17 cellular contexts compared by ENCODE assay signal in genomic region chr2:141714486-141714885, GRCh38.
DNase-seq lines count a peak whose midpoint lies in the region; ATAC-seq, FAIRE-seq and TF ChIP-seq lines count a peak whose summit lies in the region.
"Had no signal": no experiment of that assay in that cellular context is flagged by ENCODE, and none has a peak within 500 bp of the region (broad histone marks: within the 10 kb centered on the region; RNA-seq: fewer than 3 reads in every experiment).

No MANE protein-coding gene starts in this region.

- H3K4me3 ChIP-seq in DND-41 (ENCODE audit: low read depth in 1 of 2, low read length in 2 of 2) (no peak overlapping the region), fibroblast of lung (replicated peaks in 1 of 4; ENCODE audit: control extremely low read depth in 1 of 4, insufficient read depth in 1 of 4, low read depth in 3 of 4, low read length in 4 of 4) (no peak overlapping the region), HAP-1 (no peak overlapping the region), small intestine (ENCODE audit: low read depth in 1 of 2, low read length in 2 of 2) (no peak overlapping the region)
- H3K4me3 ChIP-seq: GM12878 had no signal

- in situ Hi-C loops in HAP-1 (cut with MboI; ENCODE audit: low sequenced_read_pairs) = no loop called here

- H3K9me3 ChIP-seq in DND-41 (ENCODE audit: insufficient read depth, low read length, severe bottlenecking) (no peaks in the 10 kb centered on the region), fibroblast of lung (ENCODE audit: control insufficient read depth, insufficient read depth, low read depth, low read length) (no peaks in the 10 kb centered on the region), HAP-1 (no peaks in the 10 kb centered on the region), small intestine (ENCODE audit: control insufficient read depth, low read depth) (no peaks in the 10 kb centered on the region)

- H3K27ac ChIP-seq in DND-41 (ENCODE audit: low read length) (peak overlapping the region; percentile 27; the same call in 1 of the 2 replicates), fibroblast of lung (ENCODE audit: insufficient read depth, low read length) (no peak overlapping the region), small intestine (ENCODE audit: low read depth in 1 of 2, low read length in 1 of 2) (no peak overlapping the region)
- H3K27ac ChIP-seq: 22Rv1 had no signal

- H3K4me2 ChIP-seq in DND-41 (ENCODE audit: insufficient read depth, low read length) (no peak overlapping the region), fibroblast of lung (ENCODE audit: extremely low read depth, insufficient read depth, low read length) (no peak overlapping the region)

- no peak for FAIRE-seq in small intestine (lab: Jason Lieb, UNC)
- FAIRE-seq: GM12878, GM18507, GM19239 had no signal

- DNase-seq in DND-41 (no peak), fibroblast of lung (ENCODE audit: low read depth in 2 of 2) (peak; percentile 6 to 12), midbrain (lab: John Stamatoyannopoulos, UW) (peak; percentile 22), putamen (ENCODE audit: low spot score) (peak; percentile 9), HAP-1 (ENCODE audit: low spot score in 2 of 2) (no peak), small intestine (no peak), mesenteric fat pad (ENCODE audit: low spot score) (no peak)
- DNase-seq: CD8-positive, alpha-beta T cell; COR-L47; DMS 273 treated with DMSO at 0.1 percent for 48 hours; GOT3; H9 had no signal

- no peaks in the 10 kb centered on the region for H4K20me1 ChIP-seq in DND-41 (ENCODE audit: insufficient read depth, low read length)
- no peaks in the 10 kb centered on the region for H4K20me1 ChIP-seq in fibroblast of lung (ENCODE audit: control insufficient read depth, extremely low read depth, insufficient read depth, low read length)

- H3K36me3 ChIP-seq in DND-41 (ENCODE audit: insufficient read depth, low read length) (no peaks in the 10 kb centered on the region), fibroblast of lung (ENCODE audit: control insufficient read depth, insufficient read depth, low read length) (no peaks in the 10 kb centered on the region), HAP-1 (replicated peaks) (no peaks in the 10 kb centered on the region), small intestine (ENCODE audit: control insufficient read depth in 2 of 2, insufficient read depth in 2 of 2, low read length in 2 of 2) (no peaks in the 10 kb centered on the region)

- TF ChIP-seq CTCF in DND-41 (IDR thresholded peaks at IDR 0.05; ENCODE audit: borderline replicate concordance, extremely low read depth, low read length, poor library complexity, severe bottlenecking) (no peak), fibroblast of lung (conservative IDR thresholded peaks at IDR 0.05 in 1 of 2, IDR thresholded peaks at IDR 0.05 in 1 of 2; ENCODE audit: low read depth in 1 of 2, low read length in 2 of 2) (no peak)

- H3K4me1 ChIP-seq in DND-41 (ENCODE audit: insufficient read depth, low read length) (peaks cover 13% of the 10 kb centered on the region), fibroblast of lung (ENCODE audit: control insufficient read depth, extremely low read depth, insufficient read depth, low read length) (no peaks in the 10 kb centered on the region), HAP-1 (no peaks in the 10 kb centered on the region), small intestine (ENCODE audit: control insufficient read depth in 2 of 2, insufficient read depth in 1 of 2, low read depth in 1 of 2, low read length in 1 of 2) (no peaks in the 10 kb centered on the region)

- 56 to 67% (median 65%) methylated on average over 1 of the region's 1 CpG for WGBS in small intestine, 3 donors

- no peaks in the 10 kb centered on the region for H3K79me2 ChIP-seq in DND-41 (ENCODE audit: insufficient read depth, low read length)
- H3K79me2 ChIP-seq in fibroblast of lung (ENCODE audit: control insufficient read depth, insufficient read depth, low read length) = no peaks in the 10 kb centered on the region

- H3K9ac ChIP-seq in DND-41 (ENCODE audit: low read depth, low read length) (no peak overlapping the region), fibroblast of lung (ENCODE audit: insufficient read depth, low read length) (no peak overlapping the region)

- H2AFZ ChIP-seq in DND-41 (ENCODE audit: low read depth, low read length) (no peak overlapping the region), fibroblast of lung (ENCODE audit: low read length) (no peak overlapping the region)

- ATAC-seq in DND-41 (ENCODE audit: insufficient read depth, low read depth) (no peak), HG03354 (IDR thresholded peaks at IDR 0.05; ENCODE audit: poor library complexity, severe bottlenecking, unreplicated experiment) (no peak)
- ATAC-seq: CD8-positive, alpha-beta T cell; GM12878 had no signal

- H3K27me3 ChIP-seq in DND-41 (ENCODE audit: insufficient read depth, low read length, poor library complexity) (no peaks in the 10 kb centered on the region), fibroblast of lung (ENCODE audit: control insufficient read depth, insufficient read depth, low read length) (no peaks in the 10 kb centered on the region), HAP-1 (ENCODE audit: low read depth) (no peaks in the 10 kb centered on the region), small intestine (ENCODE audit: control insufficient read depth in 2 of 2, insufficient read depth in 2 of 2, low read length in 2 of 2) (no peaks in the 10 kb centered on the region)

Comparison
In these comparisons a context has a peak if more than half of its experiments do, and no peak if none do; other contexts are left out.
1. DNase-seq: peak in fibroblast of lung (2 of 2), midbrain (single experiment) and putamen (single experiment); none in DND-41 (single experiment), HAP-1 (0 of 2), small intestine (single experiment) and mesenteric fat pad (single experiment).